20 cellular contexts compared by ENCODE assay signal in genomic region chr3:153330891-153331290, GRCh38.
"Had no signal": no experiment of that assay in that cellular context is flagged by ENCODE, and none has a peak within 500 bp of the region (broad histone marks: within the 10 kb centered on the region; RNA-seq: fewer than 3 reads in every experiment).

No MANE protein-coding gene starts in this region.

- H3K9me3 ChIP-seq: stomach, suprapubic skin, transverse colon, uterus had no signal

- DNase-seq: activated CD4-positive, alpha-beta memory T cell treated with anti-CD3 and anti-CD28 coated beads, Interleukin-2, amount 10 ng/mL, durations not matched to agents 7 days and 5 days; activated CD4-positive, alpha-beta T cell treated with anti-CD3 and anti-CD28 coated beads, Interleukin-2, amount 10 ng/mL, durations not matched to agents 24 days and 14 days; activated CD8-positive, alpha-beta memory T cell treated with anti-CD3 and anti-CD28 coated beads, Interleukin-2, amount 10 ng/mL, durations not matched to agents 7 days and 5 days; activated effector memory CD4-positive, alpha-beta T cell treated with anti-CD3 and anti-CD28 coated beads, Interleukin-2, amount 50 U/mL, for 16 hours; activated naive CD4-positive, alpha-beta T cell treated with anti-CD3 and anti-CD28 coated beads, Interleukin-2, amount 10 ng/mL, durations not matched to agents 7 days and 5 days; activated T-cell treated with anti-CD3 and anti-CD28 coated beads for 4 hours; amygdala; glutamatergic neuron; hippocampal formation; islet precursor cell; left colon; naive thymus-derived CD4-positive, alpha-beta T cell; occipital lobe; stimulated activated CD4-positive, alpha-beta T cell treated with anti-CD3 and anti-CD28 coated beads, Interleukin-15, amount 100 ng/mL, for 24 hours; stomach; transverse colon; uterus had no signal

- H3K4me1 ChIP-seq: stomach, suprapubic skin, transverse colon, uterus had no signal

- H3K27me3 ChIP-seq: stomach, suprapubic skin, transverse colon, uterus had no signal

- H3K27ac ChIP-seq: stomach, suprapubic skin, transverse colon, uterus had no signal

- H3K4me2 ChIP-seq: smooth muscle cell had no signal

- H3K36me3 ChIP-seq: stomach, suprapubic skin, transverse colon, uterus had no signal

- H3K4me3 ChIP-seq: smooth muscle cell, stomach, suprapubic skin, transverse colon, uterus had no signal

- FAIRE-seq: frontal cortex had no signal
